In the genomic region with DNA sequence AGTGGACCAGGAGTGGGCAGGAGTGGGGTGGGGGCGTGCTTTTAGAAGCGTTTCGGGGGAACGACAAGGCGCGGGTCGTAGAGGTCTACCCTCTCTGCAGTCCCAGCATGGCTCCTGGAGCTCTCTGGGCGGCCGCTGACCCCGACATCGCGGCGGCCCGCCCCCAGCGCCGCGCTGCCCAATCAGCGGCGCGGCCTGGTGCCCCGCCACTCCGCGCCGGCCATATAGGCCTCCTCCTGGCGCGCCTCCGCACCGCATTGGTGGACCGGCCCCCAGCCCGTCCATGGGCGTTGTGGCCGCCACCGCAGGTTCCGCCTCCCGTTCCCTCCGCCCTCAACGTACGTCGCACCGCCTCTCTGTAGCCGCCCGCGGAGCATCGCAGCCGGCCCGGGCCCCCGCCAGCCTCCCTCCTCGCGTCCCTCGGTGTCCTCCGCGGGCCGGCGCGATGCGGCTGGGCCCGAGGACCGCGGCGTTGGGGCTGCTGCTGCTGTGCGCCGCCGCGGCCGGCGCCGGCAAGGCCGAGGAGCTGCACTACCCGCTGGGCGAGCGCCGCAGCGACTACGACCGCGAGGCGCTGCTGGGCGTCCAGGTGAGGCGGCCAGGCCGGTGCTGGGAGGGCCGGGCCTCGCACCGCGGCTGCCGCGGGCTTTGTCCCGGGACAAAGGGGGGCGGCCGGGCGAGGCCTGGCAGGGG, we compare ENCODE assay signal across 1 cellular context.
TF ChIP-seq lines count a peak whose summit lies in the region.

A gene with protein sequence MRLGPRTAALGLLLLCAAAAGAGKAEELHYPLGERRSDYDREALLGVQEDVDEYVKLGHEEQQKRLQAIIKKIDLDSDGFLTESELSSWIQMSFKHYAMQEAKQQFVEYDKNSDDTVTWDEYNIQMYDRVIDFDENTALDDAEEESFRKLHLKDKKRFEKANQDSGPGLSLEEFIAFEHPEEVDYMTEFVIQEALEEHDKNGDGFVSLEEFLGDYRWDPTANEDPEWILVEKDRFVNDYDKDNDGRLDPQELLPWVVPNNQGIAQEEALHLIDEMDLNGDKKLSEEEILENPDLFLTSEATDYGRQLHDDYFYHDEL (plus strand): TSS at position 353 of the 693 bp plus-strand sequence. CDS start 93 bp downstream, at position 446.

TF ChIP-seq in liver, 16 proteins besides CTCF, POLR2A, EP300 and RAD21 (continued from another document):
- TF ChIP-seq JUND (IDR thresholded peaks at IDR 0.05), result no peak
- peak; percentile 74 for TF ChIP-seq TAF1 (conservative IDR thresholded peaks at IDR 0.05)
- peak in 1 of 2 donors; percentile 36 for TF ChIP-seq RXRA (IDR thresholded peaks at IDR 0.05)
- no peak for TF ChIP-seq EGR1 (IDR thresholded peaks at IDR 0.05; ENCODE audit: low read depth in 2 of 2)
- peak; percentile 34 for TF ChIP-seq NR2F2 (IDR thresholded peaks at IDR 0.05)
- peak; percentile 38 for TF ChIP-seq SP1 (IDR thresholded peaks at IDR 0.05)
- TF ChIP-seq GABPA (IDR thresholded peaks at IDR 0.05 in 1 of 2, conservative IDR thresholded peaks at IDR 0.05 in 1 of 2), result no peak
- TF ChIP-seq FOXA1 (IDR thresholded peaks at IDR 0.05), result no peak
- TF ChIP-seq ZBTB33 (IDR thresholded peaks at IDR 0.05), result no peak
- TF ChIP-seq HNF4A (conservative IDR thresholded peaks at IDR 0.05), result no peak
- no peak for TF ChIP-seq FOXA2 (IDR thresholded peaks at IDR 0.05)
- peak; percentile 65 for TF ChIP-seq YY1 (IDR thresholded peaks at IDR 0.05)
